Comparison of ENCODE assay signal across 20 cellular contexts in the genomic region with DNA sequence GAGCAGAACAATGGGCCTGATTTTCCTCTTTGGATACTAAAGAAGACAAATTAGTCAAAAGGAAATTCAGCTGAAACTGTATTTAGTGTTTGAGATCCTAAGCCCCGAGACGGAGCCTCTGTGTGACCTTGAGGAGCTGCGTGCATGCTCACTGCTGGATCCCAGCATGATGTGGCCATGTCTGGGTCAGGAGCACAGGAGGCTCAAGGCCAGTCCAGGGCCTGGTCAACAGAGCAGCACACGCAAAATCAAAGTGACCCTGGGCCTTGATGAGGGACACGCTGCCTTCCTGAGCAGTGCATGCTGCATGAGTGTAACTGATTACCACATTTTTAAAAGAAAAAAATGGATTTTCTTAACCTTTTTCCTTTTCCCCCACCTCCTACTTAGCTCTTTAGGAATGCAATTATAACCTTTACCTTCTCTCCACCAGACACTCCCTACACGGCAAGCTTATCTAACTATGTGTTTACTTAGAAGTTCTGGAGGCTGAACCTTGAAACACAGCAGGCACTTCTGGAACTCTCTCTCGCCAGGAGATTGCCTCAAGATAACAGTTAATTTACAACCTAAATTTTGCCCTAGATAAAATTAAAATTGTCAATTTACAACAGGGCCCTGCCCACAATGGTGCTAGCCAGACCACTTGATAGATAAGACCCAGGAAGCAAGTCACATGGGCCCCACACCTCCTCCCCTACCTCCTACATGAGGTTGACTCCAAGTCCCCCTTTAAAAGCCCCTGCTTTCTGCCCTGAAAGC.
A peak's percentile ranks its signal among the peaks of the same experiment; 100 is the strongest.
DNase-seq lines count a peak whose midpoint lies in the region; ATAC-seq, FAIRE-seq and TF ChIP-seq lines count a peak whose summit lies in the region.
"Had no signal": no experiment of that assay in that cellular context is flagged by ENCODE, and none has a peak within 500 bp of the region (broad histone marks: within the 10 kb centered on the region; RNA-seq: fewer than 3 reads in every experiment).

No MANE protein-coding gene starts in this region.

- BruUV-seq in HepG2 (replicated peaks; lab: Mats Ljungman, UMichigan) = no TSS peak

- H3K4me2 ChIP-seq in HepG2 (ENCODE audit: low read depth, low read length) = peak overlapping the region; percentile 58
- no peak overlapping the region for H3K4me2 ChIP-seq in trophoblast cell (ENCODE audit: low read length)

- peak; percentile 93 for ATAC-seq in HepG2
- no peak for ATAC-seq in HG02610 (IDR thresholded peaks at IDR 0.05; ENCODE audit: unreplicated experiment)
- no peak for ATAC-seq in GM21381 (IDR thresholded peaks at IDR 0.05; ENCODE audit: unreplicated experiment)
- ATAC-seq: activated CD4-positive, CD25-positive, alpha-beta regulatory T cell treated with anti-CD3 and anti-CD28 coated beads, Interleukin-2, amount 50 U/mL, for 24 hours; gastrocnemius medialis; left ventricle myocardium superior; naive thymus-derived CD4-positive, alpha-beta T cell had no signal

- in situ Hi-C loops in HepG2 (cut with HindIII; ENCODE audit: extremely low pct_ligation_motif_present, low pct_unique_long_range_greater_than_20kb) = no loop called here

- H3K27me3 ChIP-seq in adrenal gland (no peaks in the 10 kb centered on the region), HepG2 (ENCODE audit: control insufficient read depth in 1 of 2, insufficient read depth in 2 of 2, low read length in 2 of 2) (no peaks in the 10 kb centered on the region; a peak in 1 of 5 replicates), trophoblast cell (ENCODE audit: insufficient read depth, low read length) (no peaks in the 10 kb centered on the region), ascending aorta (no peaks in the 10 kb centered on the region)
- H3K27me3 ChIP-seq: breast epithelium, gastrocnemius medialis had no signal

- TF ChIP-seq EP300 in HepG2 (IDR thresholded peaks at IDR 0.05; ENCODE audit: low read depth in 2 of 2, low read length in 2 of 2) (no peak), HepG2 (CRISPR knock-in tag; IDR thresholded peaks at IDR 0.05; ENCODE audit: borderline replicate concordance) (peak; percentile 41; the same call in 1 of the 2 replicates)

- intact Hi-C loops in adrenal gland (cut with DNase I) = no loop called here
- intact Hi-C loops in HepG2 (cut with micrococcal nuclease; ENCODE audit: unreplicated experiment) = loop anchor here (5.0 to 10.0 kb wide), 2 partner anchors 70 to 237 kb away; no protein-coding TSS in a partner anchor
- intact Hi-C loops in ascending aorta (cut with DNase I) = no loop called here

- DNase-seq in adrenal gland (peak; percentile 38 to 84 (median 77)), HepG2 (ENCODE audit: low spot score) (peak; percentile 35), trophoblast cell (no peak), NCI-H146 (lab: John Stamatoyannopoulos, UW) (no peak), ascending aorta (ENCODE audit: low spot score in 2 of 2) (no peak)
- DNase-seq: activated CD8-positive, alpha-beta memory T cell treated with anti-CD3 and anti-CD28 coated beads for 24 hours; CD4-positive, alpha-beta memory T cell; gastrocnemius medialis; HFFc6; left ventricle myocardium superior; naive thymus-derived CD4-positive, alpha-beta T cell; NCI-H1092; NCI-H69; SHP77 treated with DMSO at 0.1 percent for 48 hours; T-helper 2 cell had no signal

- H2AFZ ChIP-seq in HepG2 (ENCODE audit: low read length) (no peak overlapping the region), trophoblast cell (ENCODE audit: insufficient read depth, low read length, poor library complexity) (peak overlapping the region; percentile 83)

- TF ChIP-seq CTCF in HEK293 (tag by site-specific recombination; IDR thresholded peaks at IDR 0.05) = no peak
- TF ChIP-seq CTCF in adrenal gland (IDR thresholded peaks at IDR 0.05) = no peak
- TF ChIP-seq CTCF in HepG2 (CRISPR knock-in tag; IDR thresholded peaks at IDR 0.05) = no peak
- no peak for TF ChIP-seq CTCF in ascending aorta (IDR thresholded peaks at IDR 0.05)

- peak overlapping the region; percentile 90 for H2BK120ac ChIP-seq in trophoblast cell (ENCODE audit: insufficient read depth, low read length, poor library complexity)

- H4K91ac ChIP-seq in trophoblast cell (ENCODE audit: low read depth, low read length) = peak overlapping the region; percentile 93

- CTCF ChIA-PET in HEK293 (lab: Yijun Ruan, JAX) (interaction anchor here (0.6 to 1.5 kb wide), 4 partner anchors 22 to 635 kb away, joined by 3 read pairs; no protein-coding TSS in a partner anchor), HepG2 (lab: Yijun Ruan, JAX; ENCODE audit: low intra/inter-chr PET ratio, low total read pairs) (no interaction called here)

- H3K36me3 ChIP-seq in HEK293 (ENCODE audit: control insufficient read depth in 2 of 2, insufficient read depth in 1 of 2, low read length in 2 of 2) = no peaks in the 10 kb centered on the region
- no peaks in the 10 kb centered on the region for H3K36me3 ChIP-seq in adrenal gland (replicated peaks in 1 of 2)
- H3K36me3 ChIP-seq in HepG2 (replicated peaks in 1 of 2; ENCODE audit: control insufficient read depth in 1 of 2, insufficient read depth in 2 of 2, low read length in 2 of 2) = no peaks in the 10 kb centered on the region
- H3K36me3 ChIP-seq in trophoblast cell (ENCODE audit: control insufficient read depth in 1 of 2, insufficient read depth in 2 of 2, low read length in 2 of 2) = peaks cover 0 to 6% of the 10 kb centered on the region in 2 experiments
- no peaks in the 10 kb centered on the region for H3K36me3 ChIP-seq in ascending aorta
- H3K36me3 ChIP-seq: breast epithelium, gastrocnemius medialis had no signal

- POLR2A ChIA-PET in HEK293 (lab: Yijun Ruan, JAX) = interaction anchor here (2.0 kb wide), 1 partner anchor 172 kb away, joined by 8 read pairs; the partner anchor contains the start of gene MAGI3
- POLR2A ChIA-PET in HepG2 (lab: Yijun Ruan, JAX) = interaction anchor here (0.9 kb wide), 1 partner anchor 172 kb away, joined by 3 read pairs; the partner anchor contains the start of gene MAGI3

- H3K27ac ChIP-seq in HEK293 (ENCODE audit: extremely low read depth, low read depth, low read length) (no peak overlapping the region), adrenal gland (peak overlapping the region; percentile 20 to 71 (median 62)), HepG2 (ENCODE audit: extremely low read length, insufficient read depth, low read length) (no peak overlapping the region), trophoblast cell (ENCODE audit: low read depth, low read length) (peak overlapping the region; percentile 76), ascending aorta (no peak overlapping the region)
- H3K27ac ChIP-seq: breast epithelium, gastrocnemius medialis had no signal

- no peak overlapping the region for H4K12ac ChIP-seq in trophoblast cell (ENCODE audit: low read depth, low read length)

- H2BK5ac ChIP-seq in trophoblast cell (ENCODE audit: low read depth, low read length, poor library complexity) = peak overlapping the region; percentile 94

- peaks cover 3% of the 10 kb centered on the region; the same call in 1 of the 2 replicates for H3K4me1 ChIP-seq in HEK293 (ENCODE audit: control insufficient read depth, insufficient read depth, low read length)
- peaks cover 14 to 19% of the 10 kb centered on the region in 2 donors for H3K4me1 ChIP-seq in adrenal gland (replicated peaks in 1 of 2)
- peaks cover 33% of the 10 kb centered on the region for H3K4me1 ChIP-seq in HepG2 (ENCODE audit: insufficient read depth, low read length)
- H3K4me1 ChIP-seq in trophoblast cell (ENCODE audit: control insufficient read depth in 1 of 2, insufficient read depth in 2 of 2, low read length in 2 of 2) = peaks cover 16 to 20% of the 10 kb centered on the region in 2 experiments
- no peaks in the 10 kb centered on the region for H3K4me1 ChIP-seq in ascending aorta
- H3K4me1 ChIP-seq: breast epithelium, gastrocnemius medialis had no signal

- 25 to 34% (median 31%) methylated on average over 7 of the region's 7 CpGs for WGBS in adrenal gland, 4 donors
- 0% methylated on average over 7 of the region's 7 CpGs for WGBS in HepG2 (ENCODE audit: low lambda C conversion rate)
- WGBS in trophoblast cell (ENCODE audit: extremely low coverage, insufficient coverage, insufficient read length) = no CpG with 5 or more reads among the region's 7 CpGs

- peaks cover 30% of the 10 kb centered on the region for H3K79me1 ChIP-seq in trophoblast cell (ENCODE audit: low read length)

- H3K9me3 ChIP-seq in HEK293 (ENCODE audit: control insufficient read depth, insufficient read depth, low read depth, low read length) (no peaks in the 10 kb centered on the region), adrenal gland (replicated peaks in 1 of 3) (no peaks in the 10 kb centered on the region), HepG2 (ENCODE audit: low read length) (no peaks in the 10 kb centered on the region), trophoblast cell (ENCODE audit: insufficient read depth, low read depth, low read length) (peaks cover 5% of the 10 kb centered on the region), ascending aorta (no peaks in the 10 kb centered on the region)
- H3K9me3 ChIP-seq: gastrocnemius medialis had no signal

- peak overlapping the region; percentile 99 for H2BK12ac ChIP-seq in trophoblast cell (ENCODE audit: low read length)

- TF ChIP-seq POLR2A in adrenal gland (IDR thresholded peaks at IDR 0.05) = no peak
- no peak for TF ChIP-seq POLR2A in HepG2 (IDR thresholded peaks at IDR 0.05; ENCODE audit: insufficient read depth in 1 of 2, low read depth in 2 of 2, low read length in 2 of 2)

- H3K18ac ChIP-seq in trophoblast cell (ENCODE audit: low read length) = peak overlapping the region; percentile 96

- H3K4ac ChIP-seq in trophoblast cell (ENCODE audit: low read depth, low read length) = peak overlapping the region; percentile 75

- peak; percentile 54 for FAIRE-seq in HepG2 (lab: Jason Lieb, UNC)

- H3K14ac ChIP-seq in trophoblast cell (ENCODE audit: low read length) = peak overlapping the region; percentile 81

- peak overlapping the region; percentile 70 for H2AK5ac ChIP-seq in trophoblast cell (ENCODE audit: low read length)

- H4K8ac ChIP-seq in trophoblast cell (ENCODE audit: low read depth, low read length) = peak overlapping the region; percentile 82

- TF ChIP-seq RAD21 in HepG2 (CRISPR knock-in tag; IDR thresholded peaks at IDR 0.05) = no peak

- H3K23ac ChIP-seq in trophoblast cell (ENCODE audit: low read length) = no peak overlapping the region

- no peaks in the 10 kb centered on the region for H3K79me2 ChIP-seq in HepG2 (ENCODE audit: insufficient read depth, low read length)
- H3K79me2 ChIP-seq in trophoblast cell (ENCODE audit: control insufficient read depth, insufficient read depth, low read length, poor library complexity) = peaks cover 5% of the 10 kb centered on the region

- no peak overlapping the region for H3K9ac ChIP-seq in HepG2 (ENCODE audit: insufficient read depth, low read depth, low read length)
- no peak overlapping the region for H3K9ac ChIP-seq in trophoblast cell (ENCODE audit: low read length)

- H4K20me1 ChIP-seq in HepG2 (ENCODE audit: insufficient read depth, low read length) = no peaks in the 10 kb centered on the region

- H3K4me3 ChIP-seq in HEK293 (ENCODE audit: low read depth, low read length) (no peak overlapping the region), adrenal gland (no peak overlapping the region), HepG2 (replicated peaks in 1 of 3; ENCODE audit: insufficient read depth in 1 of 3, low read depth in 2 of 3, low read length in 3 of 3) (peak overlapping the region in 1 of 3 experiments; percentile 27; a peak in 1 of 6 replicates), trophoblast cell (ENCODE audit: low read depth, low read length) (no peak overlapping the region), ascending aorta (no peak overlapping the region)
- H3K4me3 ChIP-seq: breast epithelium, gastrocnemius medialis had no signal

Comparison
In these comparisons a context has a peak if more than half of its experiments do, and no peak if none do; other contexts are left out.
1. H3K27ac ChIP-seq: peak in adrenal gland (5 of 5) and trophoblast cell (single experiment); none in HEK293 (single experiment), HepG2 (single experiment) and ascending aorta (0 of 2).
2. DNase-seq: peak in adrenal gland (7 of 7) and HepG2 (single experiment); none in trophoblast cell (0 of 2), NCI-H146 (single experiment) and ascending aorta (0 of 2).
3. Of the 63 proteins assayed by ChIP-seq in both HepG2 and HEK293: peak only in HepG2: ATF2, ZBTB26, ZNF292, ZNF580, ZNF629, ZNF768 and 2 more; only in HEK293: none; in both: none; in neither: 55.